35 cellular contexts compared by ENCODE assay signal in the genomic region with DNA sequence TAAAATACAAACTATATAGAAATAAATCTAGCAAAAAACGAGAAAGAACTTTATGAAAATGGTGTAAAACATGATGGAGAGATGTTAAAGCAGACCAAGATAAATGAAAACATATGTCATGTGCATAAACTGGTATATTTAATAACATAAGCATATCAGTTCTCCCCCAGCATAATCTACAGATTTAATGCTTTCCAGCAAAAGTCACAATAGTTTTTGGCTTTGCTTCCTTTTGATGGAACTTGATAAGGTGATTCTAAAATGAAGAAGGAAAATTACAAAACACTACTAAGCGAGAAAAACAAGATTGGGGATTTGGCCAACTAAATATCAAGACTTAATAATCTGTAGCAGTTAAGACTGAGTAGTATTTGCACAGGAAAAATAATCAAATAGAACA.
A peak's percentile ranks its signal among the peaks of the same experiment; 100 is the strongest.
DNase-seq lines count a peak whose midpoint lies in the region; ATAC-seq and TF ChIP-seq lines count a peak whose summit lies in the region.
"Had no signal": no experiment of that assay in that cellular context is flagged by ENCODE, and none has a peak within 500 bp of the region (broad histone marks: within the 10 kb centered on the region; RNA-seq: fewer than 3 reads in every experiment).

No MANE protein-coding gene starts in this region.

- H3K9me3 Mint-ChIP-seq in nephron (no peaks in the 10 kb centered on the region), osteocyte (ENCODE audit: unreplicated experiment) (peaks cover 4% of the 10 kb centered on the region)
- H3K9me3 Mint-ChIP-seq: CD8-positive, alpha-beta T cell had no signal

- peaks cover 24% of the 10 kb centered on the region for H3K4me1 Mint-ChIP-seq in nephron
- peaks cover 5% of the 10 kb centered on the region for H3K4me1 Mint-ChIP-seq in osteocyte (ENCODE audit: unreplicated experiment)
- H3K4me1 Mint-ChIP-seq: B cell; CD14-positive monocyte; CD4-positive, alpha-beta memory T cell; CD4-positive, CD25-positive, alpha-beta regulatory T cell; CD8-positive, alpha-beta memory T cell had no signal

- H3K36me3 Mint-ChIP-seq in nephron (ENCODE audit: low read depth) (no peaks in the 10 kb centered on the region), osteocyte (ENCODE audit: unreplicated experiment) (no peaks in the 10 kb centered on the region)
- H3K36me3 Mint-ChIP-seq: CD14-positive monocyte; CD4-positive, alpha-beta memory T cell; CD4-positive, CD25-positive, alpha-beta regulatory T cell; CD8-positive, alpha-beta memory T cell; CD8-positive, alpha-beta T cell had no signal

- H2AFZ ChIP-seq in SK-N-SH (ENCODE audit: low read depth), result no peak overlapping the region

- no peak for TF ChIP-seq RAD21 in SK-N-SH (IDR thresholded peaks at IDR 0.05; ENCODE audit: low read length)

- H3K4me3 Mint-ChIP-seq in nephron, result no peak overlapping the region
- no peak overlapping the region for H3K4me3 Mint-ChIP-seq in osteocyte (ENCODE audit: unreplicated experiment)
- H3K4me3 Mint-ChIP-seq: B cell; CD14-positive monocyte; CD4-positive, alpha-beta memory T cell; CD4-positive, alpha-beta T cell; CD4-positive, CD25-positive, alpha-beta regulatory T cell; CD8-positive, alpha-beta memory T cell; CD8-positive, alpha-beta T cell had no signal

- no peaks in the 10 kb centered on the region for H3K9me2 ChIP-seq in SK-N-SH

- no peaks in the 10 kb centered on the region for H3K27me3 ChIP-seq in SK-N-SH (ENCODE audit: insufficient read depth)
- H3K27me3 ChIP-seq: BE2C; BLaER1; BLaER1 treated with 17β-estradiol and CSF1 and Interleukin-3, amounts not matched to agents 10 nM and 100 nM had no signal

- peaks cover 3% of the 10 kb centered on the region; the same call in 1 of the 2 replicates for H3K36me3 ChIP-seq in SK-N-MC (ENCODE audit: insufficient read depth, low read length)
- H3K36me3 ChIP-seq in SK-N-SH (replicated peaks in 1 of 2; ENCODE audit: control insufficient read depth in 1 of 2, insufficient read depth in 2 of 2, low read length in 1 of 2), result no peaks in the 10 kb centered on the region
- H3K36me3 ChIP-seq: BE2C; BLaER1; BLaER1 treated with 17β-estradiol and CSF1 and Interleukin-3, amounts not matched to agents 10 nM and 100 nM had no signal

- H3K4me1 ChIP-seq in SK-N-SH (ENCODE audit: control insufficient read depth in 1 of 2, insufficient read depth in 2 of 2, low read depth in 1 of 2, low read length in 1 of 2), result peaks cover 0 to 7% of the 10 kb centered on the region in 2 experiments; a peak in 2 of 4 replicates
- H3K4me1 ChIP-seq: A549; BE2C; BLaER1; BLaER1 treated with 17β-estradiol and CSF1 and Interleukin-3, amounts not matched to agents 10 nM and 100 nM; Caco-2 had no signal

- ATAC-seq in SK-N-SH treated with all-trans-retinoic acid at 6 μM for 48 hours (no peak), HG02759 (IDR thresholded peaks at IDR 0.05; ENCODE audit: unreplicated experiment) (no peak)
- ATAC-seq: A549; CD8-positive, alpha-beta T cell had no signal

- TF ChIP-seq CTCF in SK-N-SH (IDR thresholded peaks at IDR 0.05) (no peak), nephron (IDR thresholded peaks at IDR 0.05; ENCODE audit: unreplicated experiment in 3 of 3) (no peak), osteocyte (IDR thresholded peaks at IDR 0.05) (no peak)

- no peaks in the 10 kb centered on the region for H4K20me1 ChIP-seq in SK-N-SH (ENCODE audit: insufficient read depth)
- H4K20me1 ChIP-seq: BLaER1; BLaER1 treated with 17β-estradiol and CSF1 and Interleukin-3, amounts not matched to agents 10 nM and 100 nM had no signal

- no peaks in the 10 kb centered on the region for H3K79me2 ChIP-seq in SK-N-SH (ENCODE audit: insufficient read depth)

- DNase-seq in SK-N-MC (ENCODE audit: low read depth, low spot score) (no peak), SK-N-SH (peak; percentile 49), NCI-H1694 (lab: John Stamatoyannopoulos, UW) (no peak), NCI-H2081 treated with DMSO at 0.1 percent for 48 hours (lab: John Stamatoyannopoulos, UW) (no peak), osteocyte (ENCODE audit: extremely low spot score, unreplicated experiment) (no peak)
- DNase-seq: 8988T; ACHN; AML-193; BE2C; C1 segment of cervical spinal cord; Caco-2; Calu3; CD4-positive, alpha-beta memory T cell; CD4-positive, alpha-beta T cell; CD4-positive, CD25-positive, alpha-beta regulatory T cell; CD8-positive, alpha-beta memory T cell; CD8-positive, alpha-beta T cell; COR-L47; DMS 273 treated with DMSO at 0.1 percent for 48 hours; DMS153; DMS53; DMS79; DMS79 treated with DMSO at 0.1 percent for 48 hours; DND-41; EL had no signal

- H3K27me3 Mint-ChIP-seq in nephron (ENCODE audit: low read depth) (peaks cover 4% of the 10 kb centered on the region), osteocyte (ENCODE audit: unreplicated experiment) (peaks cover 36% of the 10 kb centered on the region)
- H3K27me3 Mint-ChIP-seq: CD4-positive, alpha-beta T cell; CD4-positive, CD25-positive, alpha-beta regulatory T cell; CD8-positive, alpha-beta memory T cell had no signal

- H3K9me3 ChIP-seq in SK-N-MC (ENCODE audit: low read depth, low read length) (peaks cover 6% of the 10 kb centered on the region; the same call in 1 of the 2 replicates), SK-N-SH (no peaks in the 10 kb centered on the region)
- H3K9me3 ChIP-seq: A549, BE2C, BLaER1, Caco-2 had no signal

- H3F3A ChIP-seq in SK-N-SH (replicated peaks; ENCODE audit: insufficient read depth), result no peaks in the 10 kb centered on the region

- peak overlapping the region in 2 of 3 experiments; percentile 10 for H3K27ac Mint-ChIP-seq in nephron
- H3K27ac Mint-ChIP-seq in osteocyte (ENCODE audit: unreplicated experiment), result no peak overlapping the region
- H3K27ac Mint-ChIP-seq: B cell; CD14-positive monocyte; CD4-positive, alpha-beta memory T cell; CD4-positive, alpha-beta T cell; CD4-positive, CD25-positive, alpha-beta regulatory T cell; CD8-positive, alpha-beta T cell had no signal

- peak in 1 of 2 experiments; percentile 74; a peak in 1 of 4 replicates for TF ChIP-seq EP300 in SK-N-SH (IDR thresholded peaks at IDR 0.05; ENCODE audit: borderline replicate concordance in 1 of 2, low read depth in 1 of 2, low read length in 1 of 2)

- H3K4me3 ChIP-seq in SK-N-MC (no peak overlapping the region), SK-N-SH (ENCODE audit: low read depth in 2 of 2, low read length in 1 of 2) (no peak overlapping the region)
- H3K4me3 ChIP-seq: A549; BLaER1; BLaER1 treated with 17β-estradiol and CSF1 and Interleukin-3, amounts not matched to agents 10 nM and 100 nM had no signal

- H3K27ac ChIP-seq in SK-N-MC (peak overlapping the region; percentile 4; the same call in 1 of the 2 replicates), SK-N-SH (ENCODE audit: low read depth in 2 of 2, low read length in 1 of 2) (peak overlapping the region in 1 of 2 experiments; percentile 34; a peak in 1 of 4 replicates)
- H3K27ac ChIP-seq: 22Rv1; A549; BLaER1; BLaER1 treated with 17β-estradiol and CSF1 and Interleukin-3, amounts not matched to agents 10 nM and 100 nM; C4-2B had no signal

- H3K9ac ChIP-seq in SK-N-MC (ENCODE audit: insufficient read length) (no peak overlapping the region), SK-N-SH (no peak overlapping the region)
- H3K9ac ChIP-seq: BLaER1; BLaER1 treated with 17β-estradiol and CSF1 and Interleukin-3, amounts not matched to agents 10 nM and 100 nM had no signal

- H3K4me2 ChIP-seq in SK-N-SH, result no peak overlapping the region
- H3K4me2 ChIP-seq: A549; BLaER1; BLaER1 treated with 17β-estradiol and CSF1 and Interleukin-3, amounts not matched to agents 10 nM and 100 nM had no signal

- WGBS in SK-N-SH (ENCODE audit: low lambda C conversion rate), result 13% methylated on average over 2 of the region's 2 CpGs

- CTCF ChIA-PET in SK-N-SH (lab: Yijun Ruan, JAX), result interaction anchor here (1.2 kb wide), 1 partner anchor 12 kb away, joined by 3 read pairs; no protein-coding TSS in a partner anchor

- POLR2A ChIA-PET in SK-N-SH (lab: Yijun Ruan, JAX), result no interaction called here

TF ChIP-seq in SK-N-SH, 30 proteins besides CTCF, POLR2A, EP300 and RAD21 (continues in another document):
- no peak for TF ChIP-seq FOSL2 (IDR thresholded peaks at IDR 0.05; ENCODE audit: borderline replicate concordance, low read depth)
- TF ChIP-seq CHD2 (IDR thresholded peaks at IDR 0.05; ENCODE audit: low read length, partially characterized antibody), result peak; percentile 74
- TF ChIP-seq NRF1 (IDR thresholded peaks at IDR 0.05; ENCODE audit: low read depth, low read length), result no peak
- TF ChIP-seq, protein P1, sequence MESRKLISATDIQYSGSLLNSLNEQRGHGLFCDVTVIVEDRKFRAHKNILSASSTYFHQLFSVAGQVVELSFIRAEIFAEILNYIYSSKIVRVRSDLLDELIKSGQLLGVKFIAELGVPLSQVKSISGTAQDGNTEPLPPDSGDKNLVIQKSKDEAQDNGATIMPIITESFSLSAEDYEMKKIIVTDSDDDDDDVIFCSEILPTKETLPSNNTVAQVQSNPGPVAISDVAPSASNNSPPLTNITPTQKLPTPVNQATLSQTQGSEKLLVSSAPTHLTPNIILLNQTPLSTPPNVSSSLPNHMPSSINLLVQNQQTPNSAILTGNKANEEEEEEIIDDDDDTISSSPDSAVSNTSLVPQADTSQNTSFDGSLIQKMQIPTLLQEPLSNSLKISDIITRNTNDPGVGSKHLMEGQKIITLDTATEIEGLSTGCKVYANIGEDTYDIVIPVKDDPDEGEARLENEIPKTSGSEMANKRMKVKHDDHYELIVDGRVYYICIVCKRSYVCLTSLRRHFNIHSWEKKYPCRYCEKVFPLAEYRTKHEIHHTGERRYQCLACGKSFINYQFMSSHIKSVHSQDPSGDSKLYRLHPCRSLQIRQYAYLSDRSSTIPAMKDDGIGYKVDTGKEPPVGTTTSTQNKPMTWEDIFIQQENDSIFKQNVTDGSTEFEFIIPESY (IDR thresholded peaks at IDR 0.05; ENCODE audit: borderline replicate concordance, low read depth), result no peak

TF ChIP-seq in SK-N-SH treated with all-trans-retinoic acid at 6 μM for 48 hours, 23 proteins besides CTCF, POLR2A, EP300 and RAD21 (continues in another document):
- TF ChIP-seq TCF4 (CRISPR knock-in tag; IDR thresholded peaks at IDR 0.05; ENCODE audit: borderline replicate concordance) (peak; percentile 88), ZNF565 (CRISPR knock-in tag; conservative IDR thresholded peaks at IDR 0.05; ENCODE audit: low read depth) (no peak), ISL1 (CRISPR knock-in tag; IDR thresholded peaks at IDR 0.05) (no peak), ZC3H10 (CRISPR knock-in tag; IDR thresholded peaks at IDR 0.05) (no peak), ZFP3 (CRISPR knock-in tag; IDR thresholded peaks at IDR 0.05) (no peak), ESRRG (CRISPR knock-in tag; IDR thresholded peaks at IDR 0.05) (no peak), PPARA (CRISPR knock-in tag; IDR thresholded peaks at IDR 0.05; ENCODE audit: borderline replicate concordance) (no peak)
